In the genomic region with DNA sequence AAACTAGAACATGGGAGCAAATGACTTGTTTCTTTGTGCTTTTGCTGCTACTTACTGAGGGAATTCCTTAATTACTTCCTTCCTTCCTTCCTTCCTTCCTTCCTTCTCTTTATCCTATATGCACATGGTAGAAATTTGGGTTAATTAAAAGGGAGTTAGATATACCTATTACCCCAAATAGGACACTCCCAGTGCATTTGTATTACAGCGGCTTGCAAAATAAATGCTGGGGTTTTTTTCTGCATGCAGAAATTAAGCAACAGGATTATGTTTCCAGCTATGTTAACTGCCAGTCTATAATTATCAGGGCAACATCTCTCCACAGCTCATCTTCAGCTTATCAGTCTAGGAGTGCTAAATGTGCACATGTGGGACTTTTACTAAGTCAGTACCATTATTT, we compare ENCODE assay signal across 28 cellular contexts.
"Had no signal": no experiment of that assay in that cellular context is flagged by ENCODE, and none has a peak within 500 bp of the region (broad histone marks: within the 10 kb centered on the region; RNA-seq: fewer than 3 reads in every experiment).

No MANE protein-coding gene starts in this region.

- DNase-seq: activated CD4-positive, alpha-beta memory T cell treated with anti-CD3 and anti-CD28 coated beads, Interleukin-2, amount 10 ng/mL, durations not matched to agents 7 days and 5 days; activated CD4-positive, alpha-beta T cell treated with anti-CD3 and anti-CD28 coated beads for 1 hour; activated CD4-positive, alpha-beta T cell treated with anti-CD3 and anti-CD28 coated beads for 4 hours; activated CD4-positive, alpha-beta T cell treated with anti-CD3 and anti-CD28 coated beads, Interleukin-2, amount 10 ng/mL, durations not matched to agents 7 days and 5 days; activated CD4-positive, alpha-beta T cell treated with anti-CD3 and anti-CD28 coated beads, Interleukin-2, amount 50 U/mL, for 4 hours; activated CD8-positive, alpha-beta memory T cell treated with anti-CD3 and anti-CD28 coated beads, Interleukin-2, amount 50 U/mL, for 48 hours; activated gamma-delta T cell; activated naive CD4-positive, alpha-beta T cell; activated naive CD4-positive, alpha-beta T cell treated with anti-CD3 and anti-CD28 coated beads, Interleukin-2, amount 10 ng/mL, durations not matched to agents 7 days and 5 days; activated naive CD8-positive, alpha-beta T cell treated with anti-CD3 and anti-CD28 coated beads, Interleukin-2, amount 10 ng/mL, durations not matched to agents 7 days and 5 days; activated T-cell treated with anti-CD3 and anti-CD28 coated beads for 4 hours; activated T-cell treated with anti-CD3 and anti-CD28 coated beads, Interleukin-2, amount 50 U/mL, for 24 hours; activated T-cell treated with anti-CD3 and anti-CD28 coated beads, Interleukin-2, amount 50 U/mL, for 72 hours; central memory CD4-positive, alpha-beta T cell; colonic mucosa; effector CD8-positive, alpha-beta T cell; esophagus squamous epithelium; head of caudate nucleus; hippocampal formation; T1000 had no signal

- H3K4me3 ChIP-seq: ascending aorta, breast epithelium, cardiac muscle cell, colonic mucosa, esophagus squamous epithelium had no signal

- H3K36me3 ChIP-seq: ascending aorta, breast epithelium, cardiac muscle cell, colonic mucosa, esophagus squamous epithelium had no signal

- H3K9me3 ChIP-seq: ascending aorta, breast epithelium, colonic mucosa, esophagus squamous epithelium had no signal

- H3K27ac ChIP-seq: ascending aorta, breast epithelium, cardiac muscle cell, colonic mucosa, epithelial cell of prostate, esophagus squamous epithelium, VCaP had no signal

- FAIRE-seq: endometrium, endothelial cell of umbilical vein, frontal cortex had no signal
